In the genomic region with DNA sequence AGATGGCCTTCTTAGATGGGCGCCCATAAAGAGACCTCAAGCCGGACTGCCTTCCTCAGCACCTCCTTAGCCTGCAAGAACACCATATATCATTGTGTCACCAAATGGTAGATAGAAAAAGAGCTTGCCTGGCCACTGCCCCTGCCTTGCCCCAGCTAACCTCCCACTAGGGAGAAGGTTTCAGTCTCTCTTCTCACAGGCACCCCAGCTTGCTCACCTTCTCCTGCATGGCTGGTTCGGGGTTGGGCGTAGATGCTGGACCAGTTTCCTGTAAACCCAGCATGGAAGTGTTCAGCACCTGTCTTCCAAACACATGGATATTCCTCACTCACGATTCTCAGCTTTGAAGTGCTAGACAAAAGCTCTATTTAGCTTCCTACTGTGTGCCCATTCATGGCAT, we compare ENCODE assay signal across 37 cellular contexts. TPM values are rescaled to one million over a fixed set of nuclear protein-coding genes. Genes with fewer than 3 reads are reported as not detected.
"Had no signal": no experiment of that assay in that cellular context is flagged by ENCODE, and none has a peak within 500 bp of the region (broad histone marks: within the 10 kb centered on the region; RNA-seq: fewer than 3 reads in every experiment).

No MANE protein-coding gene starts in this region.

- H3K27ac ChIP-seq: ascending aorta, cardiac muscle cell, VCaP had no signal

- H3K4me3 Mint-ChIP-seq: activated B cell treated with CpG ODN at 0.5 μM for 24 hours; activated CD4-positive, alpha-beta memory T cell treated with anti-CD3 and anti-CD28 coated beads for 36 hours; activated CD4-positive, alpha-beta T cell treated with anti-CD3 and anti-CD28 coated beads, Interleukin-2, amount 10 ng/mL, durations not matched to agents 24 days and 14 days; activated CD8-positive, alpha-beta T cell treated with anti-CD3 and anti-CD28 coated beads for 36 hours; activated naive CD4-positive, alpha-beta T cell treated with anti-CD3 and anti-CD28 coated beads, Interleukin-2, amount 10 ng/mL, durations not matched to agents 7 days and 5 days; activated naive CD4-positive, alpha-beta T cell treated with anti-CD3 and anti-CD28 coated beads, Interleukin-2, amount 50 U/mL, for 24 hours; activated naive CD8-positive, alpha-beta T cell; activated naive CD8-positive, alpha-beta T cell treated with anti-CD3 and anti-CD28 coated beads, Interleukin-2, amount 10 ng/mL, durations not matched to agents 7 days and 5 days; activated naive CD8-positive, alpha-beta T cell treated with anti-CD3 and anti-CD28 coated beads, Interleukin-2, amount 50 U/mL, for 24 hours; activated T-cell treated with anti-CD3 and anti-CD28 coated beads, Interleukin-2, amount 50 U/mL, for 4 hours; activated T-cell treated with anti-CD3 and anti-CD28 coated beads, Interleukin-2, amount 50 U/mL, for 72 hours; activated T-helper 1 cell treated with anti-CD3 and anti-CD28 coated beads, Interleukin-12 subunit alpha, Interleukin-12 subunit beta, Interleukin-2, Interleukin-4 antibody, amounts not matched to agents 30 ng/mL and 10 ng/mL and 1 ng/mL, durations not matched to agents 14 hours and 24 hours and 36 hours; brain; central memory CD8-positive, alpha-beta T cell; T-helper 1 cell treated with Interleukin-12 subunit alpha and Interleukin-12 subunit beta and Interleukin-4 antibody, amounts not matched to agents 30 μg/mL and 1 μg/mL, for 36 hours; T-helper 2 cell treated with Interferon-gamma antibody and Interleukin-4, amounts not matched to agents 5 μg/mL and 100 μg/mL, for 36 hours had no signal

- H3K27me3 ChIP-seq: ascending aorta, cardiac muscle cell had no signal

- H3K27ac Mint-ChIP-seq: activated B cell treated with CpG ODN at 0.5 μM for 24 hours; activated CD4-positive, alpha-beta memory T cell treated with anti-CD3 and anti-CD28 coated beads for 36 hours; activated CD4-positive, alpha-beta T cell treated with anti-CD3 and anti-CD28 coated beads, Interleukin-2, amount 10 ng/mL, durations not matched to agents 24 days and 14 days; activated CD8-positive, alpha-beta T cell treated with anti-CD3 and anti-CD28 coated beads for 36 hours; activated naive CD4-positive, alpha-beta T cell treated with anti-CD3 and anti-CD28 coated beads, Interleukin-2, amount 10 ng/mL, durations not matched to agents 7 days and 5 days; activated naive CD4-positive, alpha-beta T cell treated with anti-CD3 and anti-CD28 coated beads, Interleukin-2, amount 50 U/mL, for 24 hours; activated naive CD8-positive, alpha-beta T cell; activated naive CD8-positive, alpha-beta T cell treated with anti-CD3 and anti-CD28 coated beads, Interleukin-2, amount 10 ng/mL, durations not matched to agents 7 days and 5 days; activated naive CD8-positive, alpha-beta T cell treated with anti-CD3 and anti-CD28 coated beads, Interleukin-2, amount 50 U/mL, for 24 hours; activated T-helper 1 cell treated with anti-CD3 and anti-CD28 coated beads, Interleukin-12 subunit alpha, Interleukin-12 subunit beta, Interleukin-2, Interleukin-4 antibody, amounts not matched to agents 30 ng/mL and 10 ng/mL and 1 ng/mL, durations not matched to agents 14 hours and 24 hours and 36 hours; activated T-helper 2 cell treated with anti-CD3 and anti-CD28 coated beads, Interferon-gamma antibody, Interleukin-2, Interleukin-4, amounts not matched to agents 10 μg/mL and 5 μg/mL and 100 μg/mL, durations not matched to agents 14 hours and 24 hours and 36 hours; T-helper 1 cell treated with Interleukin-12 subunit alpha and Interleukin-12 subunit beta and Interleukin-4 antibody, amounts not matched to agents 30 μg/mL and 1 μg/mL, for 36 hours; T-helper 2 cell treated with Interferon-gamma antibody and Interleukin-4, amounts not matched to agents 5 μg/mL and 100 μg/mL, for 36 hours had no signal

- H3K4me1 Mint-ChIP-seq: activated B cell treated with CpG ODN at 0.5 μM for 24 hours; activated CD4-positive, alpha-beta T cell treated with anti-CD3 and anti-CD28 coated beads, Interleukin-2, amount 10 ng/mL, durations not matched to agents 24 days and 14 days; activated naive CD4-positive, alpha-beta T cell treated with anti-CD3 and anti-CD28 coated beads, Interleukin-2, amount 10 ng/mL, durations not matched to agents 7 days and 5 days; activated naive CD4-positive, alpha-beta T cell treated with anti-CD3 and anti-CD28 coated beads, Interleukin-2, amount 50 U/mL, for 24 hours; activated naive CD8-positive, alpha-beta T cell treated with anti-CD3 and anti-CD28 coated beads, Interleukin-2, amount 10 ng/mL, durations not matched to agents 7 days and 5 days; activated naive CD8-positive, alpha-beta T cell treated with anti-CD3 and anti-CD28 coated beads, Interleukin-2, amount 50 U/mL, for 24 hours; brain; central memory CD8-positive, alpha-beta T cell had no signal

- H3K27me3 Mint-ChIP-seq: activated B cell treated with CpG ODN at 0.5 μM for 24 hours; activated CD4-positive, alpha-beta memory T cell treated with anti-CD3 and anti-CD28 coated beads for 36 hours; activated CD4-positive, alpha-beta T cell treated with anti-CD3 and anti-CD28 coated beads, Interleukin-2, amount 10 ng/mL, durations not matched to agents 24 days and 14 days; activated CD8-positive, alpha-beta T cell treated with anti-CD3 and anti-CD28 coated beads for 36 hours; activated naive CD4-positive, alpha-beta T cell treated with anti-CD3 and anti-CD28 coated beads, Interleukin-2, amount 10 ng/mL, durations not matched to agents 7 days and 5 days; activated naive CD4-positive, alpha-beta T cell treated with anti-CD3 and anti-CD28 coated beads, Interleukin-2, amount 50 U/mL, for 24 hours; activated naive CD8-positive, alpha-beta T cell; activated naive CD8-positive, alpha-beta T cell treated with anti-CD3 and anti-CD28 coated beads, Interleukin-2, amount 10 ng/mL, durations not matched to agents 7 days and 5 days; activated naive CD8-positive, alpha-beta T cell treated with anti-CD3 and anti-CD28 coated beads, Interleukin-2, amount 50 U/mL, for 24 hours; brain; central memory CD8-positive, alpha-beta T cell had no signal

- H3K4me3 ChIP-seq: ascending aorta, cardiac muscle cell had no signal

- H3K36me3 Mint-ChIP-seq: activated CD4-positive, alpha-beta memory T cell treated with anti-CD3 and anti-CD28 coated beads for 36 hours; activated naive CD4-positive, alpha-beta T cell treated with anti-CD3 and anti-CD28 coated beads, Interleukin-2, amount 10 ng/mL, durations not matched to agents 7 days and 5 days; activated naive CD8-positive, alpha-beta T cell treated with anti-CD3 and anti-CD28 coated beads, Interleukin-2, amount 10 ng/mL, durations not matched to agents 7 days and 5 days had no signal

- H3K4me1 ChIP-seq: ascending aorta had no signal

- H3K9me3 Mint-ChIP-seq: activated B cell treated with CpG ODN at 0.5 μM for 24 hours; activated CD4-positive, alpha-beta memory T cell treated with anti-CD3 and anti-CD28 coated beads for 36 hours; activated CD4-positive, alpha-beta T cell treated with anti-CD3 and anti-CD28 coated beads, Interleukin-2, amount 10 ng/mL, durations not matched to agents 24 days and 14 days; activated CD8-positive, alpha-beta T cell treated with anti-CD3 and anti-CD28 coated beads for 36 hours; activated naive CD4-positive, alpha-beta T cell treated with anti-CD3 and anti-CD28 coated beads, Interleukin-2, amount 10 ng/mL, durations not matched to agents 7 days and 5 days; activated naive CD4-positive, alpha-beta T cell treated with anti-CD3 and anti-CD28 coated beads, Interleukin-2, amount 50 U/mL, for 24 hours; activated naive CD8-positive, alpha-beta T cell treated with anti-CD3 and anti-CD28 coated beads, Interleukin-2, amount 10 ng/mL, durations not matched to agents 7 days and 5 days; activated naive CD8-positive, alpha-beta T cell treated with anti-CD3 and anti-CD28 coated beads, Interleukin-2, amount 50 U/mL, for 24 hours; activated T-cell treated with anti-CD3 and anti-CD28 coated beads, Interleukin-2, amount 50 U/mL, for 4 hours; activated T-cell treated with anti-CD3 and anti-CD28 coated beads, Interleukin-2, amount 50 U/mL, for 72 hours; activated T-helper 1 cell treated with anti-CD3 and anti-CD28 coated beads, Interleukin-12 subunit alpha, Interleukin-12 subunit beta, Interleukin-2, Interleukin-4 antibody, amounts not matched to agents 30 ng/mL and 10 ng/mL and 1 ng/mL, durations not matched to agents 14 hours and 24 hours and 36 hours; activated T-helper 2 cell treated with anti-CD3 and anti-CD28 coated beads, Interferon-gamma antibody, Interleukin-2, Interleukin-4, amounts not matched to agents 10 μg/mL and 5 μg/mL and 100 μg/mL, durations not matched to agents 14 hours and 24 hours and 36 hours; central memory CD8-positive, alpha-beta T cell; T-helper 1 cell treated with Interleukin-12 subunit alpha and Interleukin-12 subunit beta and Interleukin-4 antibody, amounts not matched to agents 30 μg/mL and 1 μg/mL, for 36 hours; T-helper 2 cell treated with Interferon-gamma antibody and Interleukin-4, amounts not matched to agents 5 μg/mL and 100 μg/mL, for 36 hours had no signal

- DNase-seq: activated B cell treated with CpG ODN at 0.5 μM for 24 hours; activated CD4-positive, alpha-beta memory T cell treated with anti-CD3 and anti-CD28 coated beads for 36 hours; activated CD4-positive, alpha-beta T cell treated with anti-CD3 and anti-CD28 coated beads for 4 hours; activated CD4-positive, alpha-beta T cell treated with anti-CD3 and anti-CD28 coated beads, Interleukin-2, amount 10 ng/mL, durations not matched to agents 24 days and 14 days; activated CD4-positive, alpha-beta T cell treated with anti-CD3 and anti-CD28 coated beads, Interleukin-2, amount 50 U/mL, for 1 hour; activated CD4-positive, alpha-beta T cell treated with anti-CD3 and anti-CD28 coated beads, Interleukin-2, amount 50 U/mL, for 4 hours; activated CD4-positive, CD25-positive, alpha-beta regulatory T cell treated with anti-CD3 and anti-CD28 coated beads, Interleukin-2, amount 50 U/mL, for 72 hours; activated CD8-positive, alpha-beta memory T cell treated with anti-CD3 and anti-CD28 coated beads, Interleukin-2, amount 50 U/mL, for 4 hours; activated CD8-positive, alpha-beta T cell treated with anti-CD3 and anti-CD28 coated beads for 36 hours; activated effector memory CD4-positive, alpha-beta T cell treated with Interleukin-2 at 50 U/mL for 16 hours; activated gamma-delta T cell; activated naive CD4-positive, alpha-beta T cell treated with anti-CD3 and anti-CD28 coated beads, Interleukin-2, amount 10 ng/mL, durations not matched to agents 7 days and 5 days; activated naive CD4-positive, alpha-beta T cell treated with Interleukin-2 at 50 U/mL for 16 hours; activated naive CD8-positive, alpha-beta T cell treated with anti-CD3 and anti-CD28 coated beads, Interleukin-2, amount 10 ng/mL, durations not matched to agents 7 days and 5 days; activated naive CD8-positive, alpha-beta T cell treated with anti-CD3 and anti-CD28 coated beads, Interleukin-2, amount 50 U/mL, for 24 hours; activated T-cell treated with anti-CD3 and anti-CD28 coated beads for 4 hours; activated T-cell treated with anti-CD3 and anti-CD28 coated beads, Interleukin-2, amount 50 U/mL, for 1 hour; activated T-cell treated with anti-CD3 and anti-CD28 coated beads, Interleukin-2, amount 50 U/mL, for 4 hours; activated T-cell treated with anti-CD3 and anti-CD28 coated beads, Interleukin-2, amount 50 U/mL, for 72 hours; amygdala; anterior cingulate cortex; caudate nucleus; cerebellar nuclear complex; T-helper 1 cell; T-helper 2 cell; T-helper 9 cell had no signal

- ATAC-seq: activated CD8-positive, alpha-beta T cell treated with anti-CD3 and anti-CD28 coated beads for 36 hours; activated naive CD8-positive, alpha-beta T cell treated with anti-CD3 and anti-CD28 coated beads, Interleukin-2, amount 50 U/mL, for 24 hours; activated T-cell treated with anti-CD3 and anti-CD28 coated beads, Interleukin-2, amount 50 U/mL, for 4 hours; activated T-cell treated with anti-CD3 and anti-CD28 coated beads, Interleukin-2, amount 50 U/mL, for 72 hours had no signal

- H3K9me3 ChIP-seq: ascending aorta had no signal

- H3K36me3 ChIP-seq: cardiac muscle cell had no signal

RNA-seq across cellular contexts. Expression of a gene that starts 3.3 kb away (rescaled TPM):
- total RNA-seq: activated CD4-positive, alpha-beta memory T cell treated with anti-CD3 and anti-CD28 coated beads for 36 hours; activated CD4-positive, alpha-beta T cell treated with anti-CD3 and anti-CD28 coated beads, Interleukin-2, amount 10 ng/mL, durations not matched to agents 24 days and 14 days; activated CD8-positive, alpha-beta T cell treated with anti-CD3 and anti-CD28 coated beads for 36 hours; activated T-cell treated with anti-CD3 and anti-CD28 coated beads, Interleukin-2, amount 50 U/mL, for 4 hours; activated T-helper 1 cell treated with anti-CD3 and anti-CD28 coated beads, Interleukin-12 subunit alpha, Interleukin-12 subunit beta, Interleukin-2, Interleukin-4 antibody, amounts not matched to agents 30 ng/mL and 10 ng/mL and 1 ng/mL, durations not matched to agents 14 hours and 24 hours and 36 hours; activated T-helper 2 cell treated with anti-CD3 and anti-CD28 coated beads, Interferon-gamma antibody, Interleukin-2, Interleukin-4, amounts not matched to agents 10 μg/mL and 5 μg/mL and 100 μg/mL, durations not matched to agents 14 hours and 24 hours and 36 hours; ascending aorta had no signal

RNA-seq across cellular contexts. Expression of a gene that starts 13.2 kb away (rescaled TPM):
- total RNA-seq: ascending aorta had no signal
